11 cellular contexts compared by ENCODE assay signal in genomic region chr10:79349766-79350406, GRCh38. TPM values are rescaled to one million over a fixed set of nuclear protein-coding genes. Genes with fewer than 3 reads are reported as not detected.
DNase-seq lines count a peak whose midpoint lies in the region; ATAC-seq and TF ChIP-seq lines count a peak whose summit lies in the region.
"Had no signal": no experiment of that assay in that cellular context is flagged by ENCODE, and none has a peak within 500 bp of the region (broad histone marks: within the 10 kb centered on the region; RNA-seq: fewer than 3 reads in every experiment).

No MANE protein-coding gene starts in this region.

- H3K36me3 ChIP-seq in breast epithelium (peaks cover 10% of the 10 kb centered on the region), subcutaneous abdominal adipose tissue (ENCODE audit: control insufficient read depth in 5 of 5, insufficient read depth in 5 of 5, low read length in 5 of 5) (peaks cover 2 to 58% (median 55%) of the 10 kb centered on the region in 5 donors)

- H3K27ac ChIP-seq in breast epithelium (no peak overlapping the region), subcutaneous abdominal adipose tissue (ENCODE audit: low read depth, low read length) (peak overlapping the region; percentile 94)
- H3K27ac ChIP-seq: SK-N-MC had no signal

- H3K27me3 Mint-ChIP-seq in MCF 10A (ENCODE audit: insufficient read depth, unreplicated experiment) (no peaks in the 10 kb centered on the region), immature natural killer cell (ENCODE audit: low read depth in 3 of 3) (peaks cover 0 to 4% (median 2%) of the 10 kb centered on the region in 3 donors)
- no peaks in the 10 kb centered on the region for H3K27me3 Mint-ChIP-seq in activated CD4-positive, alpha-beta memory T cell treated with anti-CD3 and anti-CD28 coated beads for 36 hours

- BruUV-seq in MCF 10A (replicated peaks; lab: Mats Ljungman, UMichigan): no TSS peak

- ATAC-seq in GM21717 (IDR thresholded peaks at IDR 0.05; ENCODE audit: unreplicated experiment) (no peak), left lobe of liver (no peak)

- TF ChIP-seq CTCF in MCF 10A (IDR thresholded peaks at IDR 0.05; ENCODE audit: unreplicated experiment): no peak
- TF ChIP-seq CTCF in breast epithelium (IDR thresholded peaks at IDR 0.05): no peak

- no peaks in the 10 kb centered on the region for H3K9me3 Mint-ChIP-seq in MCF 10A (ENCODE audit: unreplicated experiment)
- no peaks in the 10 kb centered on the region for H3K9me3 Mint-ChIP-seq in activated CD4-positive, alpha-beta memory T cell treated with anti-CD3 and anti-CD28 coated beads for 36 hours
- H3K9me3 Mint-ChIP-seq in immature natural killer cell: no peaks in the 10 kb centered on the region

- H3K4me3 Mint-ChIP-seq in MCF 10A (ENCODE audit: unreplicated experiment): no peak overlapping the region
- H3K4me3 Mint-ChIP-seq in activated CD4-positive, alpha-beta memory T cell treated with anti-CD3 and anti-CD28 coated beads for 36 hours: peak overlapping the region; percentile 86
- H3K4me3 Mint-ChIP-seq in immature natural killer cell: peak overlapping the region in 4 of 5 donors; percentile 0 to 83 (median 27)

- peaks cover 5% of the 10 kb centered on the region for H3K4me1 Mint-ChIP-seq in MCF 10A (ENCODE audit: insufficient read depth, unreplicated experiment)
- H3K4me1 Mint-ChIP-seq in activated CD4-positive, alpha-beta memory T cell treated with anti-CD3 and anti-CD28 coated beads for 36 hours (ENCODE audit: low read depth): peaks cover 38% of the 10 kb centered on the region
- peaks cover 38 to 42% of the 10 kb centered on the region in 2 donors for H3K4me1 Mint-ChIP-seq in immature natural killer cell

- no peaks in the 10 kb centered on the region for H3K9me3 ChIP-seq in breast epithelium
- H3K9me3 ChIP-seq in subcutaneous abdominal adipose tissue (ENCODE audit: control insufficient read depth in 5 of 5, low read length in 5 of 5): no peaks in the 10 kb centered on the region

- POLR2A ChIA-PET in MCF 10A (lab: Yijun Ruan, JAX): no interaction called here
- POLR2A ChIA-PET in activated CD4-positive, alpha-beta memory T cell treated with anti-CD3 and anti-CD28 coated beads for 36 hours (lab: Charles Lee): interaction anchor here (2.0 kb wide), 1 partner anchor 64 kb away, joined by 6 read pairs; no protein-coding TSS in a partner anchor

- DNase-seq in MCF 10A (ENCODE audit: unreplicated experiment) (no peak), breast epithelium (ENCODE audit: low spot score in 2 of 2) (no peak), immature natural killer cell (no peak), KBM-7 (no peak), left lobe of liver (ENCODE audit: low spot score) (no peak)
- DNase-seq in activated CD4-positive, alpha-beta memory T cell treated with anti-CD3 and anti-CD28 coated beads for 36 hours: no peak
- DNase-seq: activated CD8-positive, alpha-beta memory T cell treated with anti-CD3 and anti-CD28 coated beads, Interleukin-2, amount 50 U/mL, for 48 hours; NCI-H446 treated with DMSO at 0.1 percent for 48 hours had no signal

- in situ Hi-C loops in KBM-7 (cut with MboI; ENCODE audit: low pct_unique_long_range_greater_than_20kb, low sequenced_read_pairs): no loop called here

- H3K4me3 ChIP-seq in breast epithelium: no peak overlapping the region
- H3K4me3 ChIP-seq in subcutaneous abdominal adipose tissue (ENCODE audit: low read depth in 1 of 5, low read length in 5 of 5): peak overlapping the region in 1 of 5 donors; percentile 22
- H3K4me3 ChIP-seq: SK-N-MC had no signal

- H3K36me3 Mint-ChIP-seq in MCF 10A (ENCODE audit: insufficient read depth, unreplicated experiment) (peaks cover 60% of the 10 kb centered on the region), immature natural killer cell (peaks cover 16 to 31% (median 19%) of the 10 kb centered on the region in 3 donors)
- peaks cover 63% of the 10 kb centered on the region for H3K36me3 Mint-ChIP-seq in activated CD4-positive, alpha-beta memory T cell treated with anti-CD3 and anti-CD28 coated beads for 36 hours

- H3K27me3 ChIP-seq in breast epithelium (no peaks in the 10 kb centered on the region), subcutaneous abdominal adipose tissue (ENCODE audit: control insufficient read depth in 5 of 5, insufficient read depth in 4 of 5, low read length in 5 of 5) (no peaks in the 10 kb centered on the region)

- H3K27ac Mint-ChIP-seq in MCF 10A (ENCODE audit: low read depth, unreplicated experiment) (peak overlapping the region; percentile 95), immature natural killer cell (peak overlapping the region; percentile 20 to 89 (median 80))
- H3K27ac Mint-ChIP-seq in activated CD4-positive, alpha-beta memory T cell treated with anti-CD3 and anti-CD28 coated beads for 36 hours: no peak overlapping the region

- CTCF ChIA-PET in MCF 10A (lab: Yijun Ruan, JAX): interaction anchor here (1.4 kb wide), 1 partner anchor 24 kb away, joined by 6 read pairs; no protein-coding TSS in a partner anchor
- CTCF ChIA-PET in activated CD4-positive, alpha-beta memory T cell treated with anti-CD3 and anti-CD28 coated beads for 36 hours (lab: Charles Lee): interaction anchor here (6.5 kb wide), 1 partner anchor 33 kb away, joined by 30 read pairs; no protein-coding TSS in a partner anchor

- no peaks in the 10 kb centered on the region for H3K4me1 ChIP-seq in breast epithelium
- peaks cover 6 to 50% (median 42%) of the 10 kb centered on the region in 5 donors for H3K4me1 ChIP-seq in subcutaneous abdominal adipose tissue (ENCODE audit: control insufficient read depth in 5 of 5, insufficient read depth in 5 of 5, low read length in 5 of 5)

- peak overlapping the region in 1 of 5 donors; percentile 90 for H3K9ac ChIP-seq in subcutaneous abdominal adipose tissue (ENCODE audit: low read length in 5 of 5)

- intact Hi-C loops in MCF 10A (cut with micrococcal nuclease): loop anchor here (2.0 kb wide), 1 partner anchor 51 kb away; no protein-coding TSS in a partner anchor
- intact Hi-C loops in breast epithelium (cut with DNase I; ENCODE audit: low total_unique reads): no loop called here
- intact Hi-C loops in activated CD4-positive, alpha-beta memory T cell treated with anti-CD3 and anti-CD28 coated beads for 36 hours (cut with micrococcal nuclease): loop anchor here (10.0 kb wide), 1 partner anchor 855 kb away; the partner anchor contains the start of gene ANXA11

- TF ChIP-seq POLR2A in breast epithelium (IDR thresholded peaks at IDR 0.05): no peak

RNA-seq across cellular contexts. Expression of gene PPIF, which starts 2.6 kb away (rescaled TPM):
- total RNA-seq in MCF 10A (2022) (76.5 and 76.9 TPM in 2 replicates), breast epithelium (10 to 100 TPM; 16.0 to 39.3 (median 30.7) TPM), left lobe of liver (93.4 TPM)
- 10 to 100 TPM; 87.2 to 94.0 TPM for total RNA-seq in activated CD4-positive, alpha-beta memory T cell treated with anti-CD3 and anti-CD28 coated beads for 36 hours
- 10 to 100 TPM in 2 of 3 donors, 1 to 10 TPM in 1; 9.6 to 15.1 (median 13.1) TPM for polyA plus RNA-seq in immature natural killer cell
